1 cellular context compared by ENCODE assay signal in the genomic region with DNA sequence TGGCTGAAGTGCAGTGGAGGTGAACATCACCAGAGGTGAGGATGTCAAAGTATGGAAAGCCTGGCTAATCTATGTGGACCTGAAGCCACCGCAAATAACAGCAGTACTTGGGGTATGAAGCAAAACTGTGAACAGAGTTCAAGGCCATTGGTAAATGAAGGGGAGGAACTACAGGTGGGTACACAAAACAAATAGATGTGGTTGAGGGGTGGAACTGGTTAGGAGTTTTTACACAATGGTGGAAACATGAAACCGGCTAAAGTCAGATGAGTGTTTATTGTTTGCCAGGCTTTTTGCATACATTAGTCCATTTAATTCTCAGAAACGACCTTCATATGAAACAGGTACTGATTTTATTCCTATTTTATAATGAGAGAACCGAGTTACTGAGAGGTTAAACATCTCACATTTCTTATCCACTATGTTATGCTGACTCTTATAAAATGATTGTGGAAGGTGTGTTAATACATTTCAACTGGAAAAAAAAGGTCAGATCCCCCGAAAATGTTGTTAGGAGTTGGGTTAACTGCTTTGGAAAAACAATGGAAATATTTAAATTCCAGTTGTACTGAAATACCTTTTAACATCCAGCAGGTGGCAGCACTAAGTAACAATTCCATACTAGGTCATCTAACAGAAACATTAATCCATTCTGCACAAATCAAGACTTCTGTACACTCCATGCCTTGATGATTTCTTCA.
TF ChIP-seq lines count a peak whose summit lies in the region.

No MANE protein-coding gene starts in this region.

TF ChIP-seq in liver, 16 proteins besides CTCF, POLR2A, EP300 and RAD21 (continued from another document):
- TF ChIP-seq MAX (IDR thresholded peaks at IDR 0.05): no peak
